8 cellular contexts compared by ENCODE assay signal in the genomic region with DNA sequence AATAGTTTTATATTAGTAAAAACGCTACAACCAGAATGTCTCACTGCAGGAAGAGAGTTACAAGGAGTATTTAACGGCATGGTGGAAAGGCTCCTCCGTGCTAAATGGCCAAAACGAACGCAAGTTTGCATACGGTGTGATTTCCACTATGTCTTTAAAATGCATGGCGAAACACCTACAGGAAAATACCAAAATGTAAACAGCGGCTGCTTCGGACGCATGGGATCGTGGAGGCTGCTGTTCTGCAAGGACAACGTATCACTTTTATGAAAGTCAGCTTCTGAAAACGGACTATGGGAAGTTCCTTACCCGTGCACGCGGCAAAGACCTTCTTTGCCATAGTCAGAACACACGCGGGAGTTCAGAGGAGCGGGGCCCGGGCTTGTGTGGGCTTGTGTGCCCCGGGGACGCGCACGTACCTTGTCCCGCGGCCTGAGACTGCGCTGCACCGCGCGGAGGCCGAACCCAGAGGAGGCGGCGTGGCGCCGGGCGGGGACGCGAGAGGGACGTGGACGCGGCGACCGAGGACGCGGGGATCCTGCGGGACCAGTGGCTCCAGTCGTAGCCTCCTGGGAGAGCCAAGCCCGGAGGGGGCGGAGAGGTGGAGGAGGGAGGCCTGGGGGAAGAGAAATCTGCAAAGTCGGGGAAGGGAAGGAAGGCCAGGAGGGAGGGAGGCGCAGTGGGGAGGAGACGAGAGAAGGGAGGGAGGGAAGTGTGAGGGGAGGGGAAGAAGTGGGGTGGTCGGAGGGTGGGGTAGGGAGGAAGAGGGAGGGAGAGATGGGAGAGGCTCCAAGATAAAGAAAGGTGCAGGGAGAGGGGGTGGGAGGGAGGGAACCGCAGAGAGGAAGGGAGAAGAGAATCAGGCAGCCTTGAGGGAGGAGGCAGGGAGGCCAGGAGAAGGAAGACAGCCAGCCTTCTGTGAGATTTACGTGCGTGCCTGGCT. TPM values are rescaled to one million over a fixed set of nuclear protein-coding genes. Genes with fewer than 3 reads are reported as not detected.
DNase-seq lines count a peak whose midpoint lies in the region; ATAC-seq, FAIRE-seq and TF ChIP-seq lines count a peak whose summit lies in the region.

A gene (minus strand): TSS at position 697 of the 943 bp plus-strand sequence. CDS start 17,140 bp downstream, outside the sequence.

- peak within 1 kb of the TSS; percentile 75 for H3K27ac ChIP-seq in right cardiac atrium (ENCODE audit: low read length)

- ATAC-seq in GM19395 (IDR thresholded peaks at IDR 0.05; ENCODE audit: unreplicated experiment) (peak; percentile 73), HG03457 (IDR thresholded peaks at IDR 0.05; ENCODE audit: unreplicated experiment) (peak; percentile 81), right cardiac atrium (peak; percentile 89 to 91)

- peaks cover 2% of the 10 kb centered on the region for H3K9me3 ChIP-seq in right cardiac atrium (ENCODE audit: control insufficient read depth, low read length)

- peak within 1 kb of the TSS; percentile 58 for H3K4me3 ChIP-seq in right cardiac atrium (ENCODE audit: low read length)

- no peak for TF ChIP-seq CTCF in D721Med (IDR thresholded peaks at IDR 0.05; ENCODE audit: insufficient read depth, missing control alignments)

- no peaks in the 10 kb centered on the region for H3K4me1 ChIP-seq in right cardiac atrium (ENCODE audit: control insufficient read depth, insufficient read depth, low read length)

- intact Hi-C loops in right cardiac atrium (cut with DNase I) (no loop called here), posterior cingulate gyrus (cut with DNase I) (no loop called here)

- H3K27me3 ChIP-seq in right cardiac atrium (ENCODE audit: control insufficient read depth, insufficient read depth): no peaks in the 10 kb centered on the region

- WGBS in right cardiac atrium: 2% methylated on average over 56 of the region's 56 CpGs

- peak; percentile 63 for DNase-seq in D721Med (ENCODE audit: insufficient read length, low spot score)
- peak; percentile 67 for DNase-seq in NOMO-1 treated with dmso at 0.1 percent for 144 hours (lab: John Stamatoyannopoulos, UW; ENCODE audit: unreplicated experiment)
- DNase-seq in amygdala (lab: John Stamatoyannopoulos, UW): peak in 32 of 56 donors; percentile 7 to 61 (median 33)
- peak; percentile 58 to 87 (median 83) for DNase-seq in right cardiac atrium
- peak; percentile 32 to 95 (median 67) for DNase-seq in posterior cingulate gyrus
- no peak for DNase-seq in central memory CD4-positive, alpha-beta T cell

- FAIRE-seq in D721Med (lab: Jason Lieb, UNC): no peak

RNA-seq across cellular contexts. Expression of the gene that starts here (rescaled TPM):
- 10 to 100 TPM; 30.2 to 55.3 (median 49.5) TPM for total RNA-seq in right cardiac atrium
- 39.9 TPM for polyA plus RNA-seq in right cardiac atrium
